Comparison of ENCODE assay signal across 21 cellular contexts in the genomic region with DNA sequence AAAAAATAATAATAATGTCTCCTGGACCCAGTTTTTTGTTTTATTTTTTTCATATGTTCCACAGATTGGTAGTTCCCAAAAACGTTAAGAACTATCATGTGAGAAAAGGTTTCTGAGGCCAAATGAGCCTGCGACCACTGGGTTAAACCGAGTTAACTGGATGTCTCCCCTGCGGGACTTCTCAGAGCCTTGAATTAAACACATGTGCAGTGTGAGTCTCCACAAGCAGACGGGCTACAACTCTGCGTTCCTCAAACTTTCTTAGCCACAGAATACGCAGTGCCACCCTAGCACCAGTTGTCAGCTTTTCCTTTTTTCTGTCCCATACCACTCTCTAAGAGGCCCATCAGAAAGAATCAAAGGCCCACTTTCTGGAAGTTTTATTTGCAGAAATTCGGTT.
A peak's percentile ranks its signal among the peaks of the same experiment; 100 is the strongest.
DNase-seq lines count a peak whose midpoint lies in the region; FAIRE-seq and TF ChIP-seq lines count a peak whose summit lies in the region.
"Had no signal": no experiment of that assay in that cellular context is flagged by ENCODE, and none has a peak within 500 bp of the region (broad histone marks: within the 10 kb centered on the region; RNA-seq: fewer than 3 reads in every experiment).

No MANE protein-coding gene starts in this region.

- H3K23me2 ChIP-seq in H1 (ENCODE audit: low read depth, low read length), result no peaks in the 10 kb centered on the region

- TF ChIP-seq RAD21 in H1 (IDR thresholded peaks at IDR 0.05 in 1 of 2, conservative IDR thresholded peaks at IDR 0.05 in 1 of 2; ENCODE audit: low read depth in 2 of 2, low read length in 2 of 2), result no peak

- H2BK120ac ChIP-seq in H1 (replicated peaks; ENCODE audit: low read depth, low read length), result no peak overlapping the region

- H3K27ac ChIP-seq in SJCRH30 (peak overlapping the region; percentile 91), H1 (ENCODE audit: low read depth, low read length) (no peak overlapping the region), neural progenitor cell (peak overlapping the region; percentile 91)
- H3K27ac ChIP-seq: BLaER1 treated with 17β-estradiol and CSF1 and Interleukin-3, amounts not matched to agents 10 nM and 100 nM; C4-2B had no signal

- no peak overlapping the region for H3K14ac ChIP-seq in H1 (ENCODE audit: insufficient read length)

- H3K4me3 ChIP-seq in SJCRH30 (no peak overlapping the region; the same call in 1 of the 2 replicates), H1 (ENCODE audit: extremely low read depth in 1 of 4, insufficient read depth in 2 of 4, low read depth in 3 of 4, low read length in 4 of 4) (no peak overlapping the region), neural progenitor cell (no peak overlapping the region), BE2C (ENCODE audit: low read depth, low read length) (no peak overlapping the region)
- H3K4me3 ChIP-seq: BLaER1 treated with 17β-estradiol and CSF1 and Interleukin-3, amounts not matched to agents 10 nM and 100 nM had no signal

- peaks cover 8% of the 10 kb centered on the region for H3K36me3 Mint-ChIP-seq in neural progenitor cell
- H3K36me3 Mint-ChIP-seq: CD8-positive, alpha-beta T cell had no signal

- no peak overlapping the region for H2BK5ac ChIP-seq in H1 (ENCODE audit: low read depth, low read length)

- H3K18ac ChIP-seq in H1 (ENCODE audit: extremely low read depth, low read length), result no peak overlapping the region

- H2BK20ac ChIP-seq in H1 (ENCODE audit: low read length), result no peak overlapping the region

- no peaks in the 10 kb centered on the region for H3K79me1 ChIP-seq in H1 (ENCODE audit: low read depth, low read length)

- TF ChIP-seq CTCF in H1 (IDR thresholded peaks at IDR 0.05; ENCODE audit: control extremely low read depth in 1 of 3, insufficient read depth in 1 of 3, low read depth in 1 of 3, low read length in 3 of 3), result no peak
- no peak for TF ChIP-seq CTCF in neural progenitor cell (IDR thresholded peaks at IDR 0.05)
- TF ChIP-seq CTCF in BE2C (IDR thresholded peaks at IDR 0.05; ENCODE audit: low read depth, low read length), result no peak

- H3K9ac ChIP-seq in H1 (replicated peaks in 1 of 4; ENCODE audit: extremely low read depth in 1 of 4, low read depth in 3 of 4, low read length in 3 of 4) (no peak overlapping the region), neural progenitor cell (no peak overlapping the region)

- H3K27ac Mint-ChIP-seq in neural progenitor cell, result no peak overlapping the region
- H3K27ac Mint-ChIP-seq: CD4-positive, alpha-beta T cell; CD8-positive, alpha-beta T cell had no signal

- H4K20me1 ChIP-seq in H1 (replicated peaks in 1 of 2; ENCODE audit: control insufficient read depth in 1 of 2, insufficient read depth in 2 of 2, low read length in 2 of 2), result no peaks in the 10 kb centered on the region
- H4K20me1 ChIP-seq in neural progenitor cell (ENCODE audit: low read depth), result peaks cover 8% of the 10 kb centered on the region

- H3K56ac ChIP-seq in H1 (replicated peaks; ENCODE audit: insufficient read length, low read depth, low read length), result no peak overlapping the region

- H3K27me3 ChIP-seq in SJCRH30 (no peaks in the 10 kb centered on the region), H1 (replicated peaks in 1 of 4; ENCODE audit: control insufficient read depth in 3 of 4, extremely low read depth in 1 of 4, insufficient read depth in 3 of 4, low read length in 3 of 4) (no peaks in the 10 kb centered on the region), neural progenitor cell (no peaks in the 10 kb centered on the region), BE2C (no peaks in the 10 kb centered on the region)
- H3K27me3 ChIP-seq: BLaER1 treated with 17β-estradiol and CSF1 and Interleukin-3, amounts not matched to agents 10 nM and 100 nM had no signal

- no peak overlapping the region for H4K8ac ChIP-seq in H1 (ENCODE audit: extremely low read depth, insufficient read depth, low read length)

- no peak for DNase-seq in SJCRH30
- no peak for DNase-seq in H1 (ENCODE audit: low read depth in 1 of 2, low spot score in 2 of 2)
- no peak for DNase-seq in neural progenitor cell (ENCODE audit: low spot score)
- no peak for DNase-seq in globus pallidus (ENCODE audit: low spot score)
- no peak for DNase-seq in BE2C
- DNase-seq in NCI-H526 treated with DMSO at 0.1 percent for 48 hours (lab: John Stamatoyannopoulos, UW), result no peak
- DNase-seq: 8988T; ACHN; Caco-2; Calu3; CD4-positive, alpha-beta T cell; CD8-positive, alpha-beta T cell; DMS79 treated with DMSO at 0.1 percent for 48 hours; GF-D8 had no signal

- no peak overlapping the region for H3K23ac ChIP-seq in H1 (ENCODE audit: insufficient read length)

- H3K36me3 ChIP-seq in SJCRH30 (0 out of 2 replicates have a peak, but pooled peaks cover 2% of the 10 kb centered on the region), H1 (ENCODE audit: control insufficient read depth in 2 of 4, insufficient read depth in 4 of 4, low read length in 3 of 4) (no peaks in the 10 kb centered on the region; a peak in 1 of 8 replicates), neural progenitor cell (no peaks in the 10 kb centered on the region), BE2C (no peaks in the 10 kb centered on the region)
- H3K36me3 ChIP-seq: BLaER1 treated with 17β-estradiol and CSF1 and Interleukin-3, amounts not matched to agents 10 nM and 100 nM had no signal

- no peak for TF ChIP-seq EP300 in H1 (IDR thresholded peaks at IDR 0.05; ENCODE audit: borderline replicate concordance in 1 of 2, low read depth in 2 of 2, low read length in 2 of 2)

- no peak overlapping the region for H2BK15ac ChIP-seq in H1 (ENCODE audit: low read length)

- H3K9me3 Mint-ChIP-seq in neural progenitor cell, result no peaks in the 10 kb centered on the region
- H3K9me3 Mint-ChIP-seq: CD4-positive, alpha-beta T cell; CD8-positive, alpha-beta T cell had no signal

- no peak for TF ChIP-seq POLR2A in H1 (IDR thresholded peaks at IDR 0.05; ENCODE audit: control extremely low read depth in 1 of 2, low read depth in 2 of 2, low read length in 2 of 2)

- 86% methylated on average over 8 of the region's 8 CpGs; no CpG with 5 or more reads in 1 of the 2 experiments for WGBS in H1 (ENCODE audit: extremely low coverage in 1 of 2, insufficient coverage in 1 of 2, insufficient read length in 1 of 2, insufficient replicate concordance in 2 of 2, low coverage in 1 of 2, low lambda C conversion rate in 2 of 2, missing lambda C conversion rate in 1 of 2), 2 experiments

- no peaks in the 10 kb centered on the region for H3K79me2 ChIP-seq in H1 (ENCODE audit: control insufficient read depth in 1 of 2, insufficient read depth in 2 of 2, low read length in 2 of 2)
- H3K79me2 ChIP-seq in neural progenitor cell (ENCODE audit: low read depth), result no peaks in the 10 kb centered on the region

- peaks cover 44% of the 10 kb centered on the region for H3K4me1 Mint-ChIP-seq in neural progenitor cell

- no peak overlapping the region for H2AK5ac ChIP-seq in H1 (ENCODE audit: low read depth, low read length)

- CTCF ChIA-PET in H1 (lab: Charles Lee; ENCODE audit: partially characterized antibody), result interaction anchor here (0.8 to 6.2 kb wide), 3 partner anchors 13 to 163 kb away, joined by 3 to 52 read pairs (median 25); no protein-coding TSS in a partner anchor

- H2AFZ ChIP-seq in H1 (ENCODE audit: low read length) (no peak overlapping the region), neural progenitor cell (replicated peaks) (no peak overlapping the region)

- FAIRE-seq in H1 (lab: Jason Lieb, UNC), result no peak
- FAIRE-seq: A204.1, D721Med, G401.6, GM12891, GM19239 had no signal

- H3K4me1 ChIP-seq in SJCRH30 (peaks cover 57% of the 10 kb centered on the region), H1 (replicated peaks in 1 of 4; ENCODE audit: control insufficient read depth in 3 of 4, insufficient read depth in 4 of 4, low read length in 3 of 4) (peaks cover 0 to 21% (median 10%) of the 10 kb centered on the region in 4 experiments; a peak in 6 of 7 replicates), neural progenitor cell (peaks cover 39% of the 10 kb centered on the region), BE2C (no peaks in the 10 kb centered on the region)
- H3K4me1 ChIP-seq: Caco-2 had no signal

- no peak overlapping the region for H2BK12ac ChIP-seq in H1 (ENCODE audit: low read depth, low read length)

- H3K4me3 Mint-ChIP-seq in neural progenitor cell, result no peak overlapping the region
- H3K4me3 Mint-ChIP-seq: CD4-positive, alpha-beta T cell; CD8-positive, alpha-beta T cell had no signal

- H3K4me2 ChIP-seq in H1 (ENCODE audit: insufficient read depth in 1 of 2, low read depth in 2 of 2, low read length in 2 of 2), result no peak overlapping the region
- peak overlapping the region; percentile 71 for H3K4me2 ChIP-seq in neural progenitor cell
- H3K4me2 ChIP-seq: BLaER1 treated with 17β-estradiol and CSF1 and Interleukin-3, amounts not matched to agents 10 nM and 100 nM had no signal

- peaks cover 51% of the 10 kb centered on the region for H3F3A ChIP-seq in neural progenitor cell (ENCODE audit: low read depth)

- H3K27me3 Mint-ChIP-seq in neural progenitor cell (ENCODE audit: insufficient read depth, low read depth), result peaks cover 2% of the 10 kb centered on the region

- no peak overlapping the region for H4K91ac ChIP-seq in H1 (replicated peaks; ENCODE audit: insufficient read length, low read length)

- H3K9me3 ChIP-seq in SJCRH30 (replicated peaks) (no peaks in the 10 kb centered on the region), H1 (ENCODE audit: insufficient read depth in 2 of 2, low read depth in 1 of 2, low read length in 1 of 2) (no peaks in the 10 kb centered on the region), neural progenitor cell (ENCODE audit: low read depth) (no peaks in the 10 kb centered on the region), BE2C (no peaks in the 10 kb centered on the region)
- H3K9me3 ChIP-seq: BLaER1 treated with 17β-estradiol and CSF1 and Interleukin-3, amounts not matched to agents 10 nM and 100 nM; Caco-2 had no signal

- no peak overlapping the region for H3K4ac ChIP-seq in H1 (replicated peaks; ENCODE audit: insufficient read length, low read depth, low read length)

- no peak overlapping the region for H4K5ac ChIP-seq in H1 (ENCODE audit: insufficient read length, low read depth, low read length)

- POLR2A ChIA-PET in H1 (lab: Charles Lee; ENCODE audit: partially characterized antibody), result no interaction called here

TF ChIP-seq in H1, 55 proteins besides CTCF, POLR2A, EP300 and RAD21:
- TF ChIP-seq HDAC6 (IDR thresholded peaks at IDR 0.05; ENCODE audit: low read depth, low read length) (no peak), KDM1A (IDR thresholded peaks at IDR 0.05; ENCODE audit: borderline replicate concordance, low read length) (0 out of 2 replicates have a peak, but pooled peaks have one; percentile 13)
TF ChIP-seq in H1: peak in this region for 1.
